In genomic region chr9:93030642-93031628, GRCh38 we compare ENCODE assay signal across 1 cellular context.
TF ChIP-seq lines count a peak whose summit lies in the region.

No MANE protein-coding gene starts in this region.

TF ChIP-seq in SK-N-SH, 30 proteins besides CTCF, POLR2A, EP300 and RAD21 (continued from another document):
- TF ChIP-seq ZBTB33 (IDR thresholded peaks at IDR 0.05; ENCODE audit: borderline replicate concordance, low read depth) (no peak), GATA2 (CRISPR knock-in tag; IDR thresholded peaks at IDR 0.05) (no peak), POLR2AphosphoS5 (IDR thresholded peaks at IDR 0.05; ENCODE audit: low read depth, low read length) (no peak), RXRA (IDR thresholded peaks at IDR 0.05; ENCODE audit: borderline replicate concordance, low read depth) (no peak), ELF1 (IDR thresholded peaks at IDR 0.05) (no peak), TCF12 (IDR thresholded peaks at IDR 0.05) (no peak)
